In the genomic region with DNA sequence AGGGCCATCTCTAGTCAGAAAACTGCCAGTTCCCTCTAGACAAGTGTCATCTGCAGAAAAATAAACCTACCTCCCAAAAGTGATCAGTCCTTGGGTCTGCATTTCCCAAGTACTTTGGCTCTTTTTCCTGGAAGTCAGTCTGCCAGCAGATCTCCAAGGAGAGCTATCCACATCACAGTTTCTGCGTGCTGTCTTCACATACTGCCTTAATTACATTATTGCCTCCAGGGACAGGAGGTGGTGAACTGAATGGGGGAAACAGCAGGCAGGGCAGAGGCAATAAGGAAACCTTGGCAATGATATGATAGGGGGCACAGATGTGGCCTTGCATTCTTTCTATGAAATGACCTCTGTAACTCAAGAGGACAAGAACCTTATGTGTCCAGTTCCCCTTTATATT, we compare ENCODE assay signal across 23 cellular contexts.
"Had no signal": no experiment of that assay in that cellular context is flagged by ENCODE, and none has a peak within 500 bp of the region (broad histone marks: within the 10 kb centered on the region; RNA-seq: fewer than 3 reads in every experiment).

No MANE protein-coding gene starts in this region.

- H3K36me3 ChIP-seq: lower lobe of right lung, neural progenitor cell, prostate gland, right atrium auricular region, stomach, tibial artery had no signal

- H3K36me3 Mint-ChIP-seq: mesothelial cell of epicardium; naive thymus-derived CD4-positive, alpha-beta T cell; neural progenitor cell; type B pancreatic cell had no signal

- H3K4me1 Mint-ChIP-seq: naive thymus-derived CD4-positive, alpha-beta T cell had no signal

- H3K4me1 ChIP-seq: lower lobe of right lung, neural progenitor cell, parathyroid adenoma, prostate gland, right atrium auricular region, stomach, testis, tibial artery had no signal

- H3K9me3 Mint-ChIP-seq: mesothelial cell of epicardium, nephron, neural progenitor cell had no signal

- H3K27me3 ChIP-seq: dorsolateral prefrontal cortex, neural progenitor cell, right atrium auricular region, stomach, testis, tibial artery had no signal

- H3K27ac Mint-ChIP-seq: mesothelial cell of epicardium; naive thymus-derived CD4-positive, alpha-beta T cell; nephron; neural progenitor cell; type B pancreatic cell had no signal

- H3K4me2 ChIP-seq: neural progenitor cell, smooth muscle cell had no signal

- H3K27ac ChIP-seq: dorsolateral prefrontal cortex, lower lobe of right lung, neural progenitor cell, parathyroid adenoma, prostate gland, right atrium auricular region, stomach, testis, tibial artery had no signal

- ATAC-seq: left ventricle myocardium superior; lower lobe of right lung; mucosa of descending colon; naive thymus-derived CD4-positive, alpha-beta T cell; sciatic nerve had no signal

- H3K9me3 ChIP-seq: lower lobe of right lung, mucosa of descending colon, prostate gland, right atrium auricular region, stomach, testis, tibial artery had no signal

- H3K4me3 Mint-ChIP-seq: mesothelial cell of epicardium; naive thymus-derived CD4-positive, alpha-beta T cell; nephron; neural progenitor cell; type B pancreatic cell had no signal

- DNase-seq: dorsolateral prefrontal cortex; effector CD4-positive, alpha-beta T cell; left ventricle myocardium superior; lower lobe of right lung; mucosa of descending colon; naive thymus-derived CD4-positive, alpha-beta T cell; stimulated activated CD4-positive, alpha-beta T cell treated with anti-CD3 and anti-CD28 coated beads, Interleukin-12 subunit alpha, Interleukin-12 subunit beta, amount 100 ng/mL, for 4 hours; stimulated activated CD4-positive, alpha-beta T cell treated with anti-CD3 and anti-CD28 coated beads, Interleukin-1b, Interleukin-23, amount 100 ng/mL, for 48 hours; stimulated activated CD4-positive, alpha-beta T cell treated with anti-CD3 and anti-CD28 coated beads, Interleukin-4, amount 100 ng/mL, for 1 hour; stimulated activated CD8-positive, alpha-beta memory T cell treated with anti-CD3 and anti-CD28 coated beads, Interleukin-4, amount 100 ng/mL, for 48 hours; stimulated activated naive CD4-positive, alpha-beta T cell treated with Interleukin-2 at 50 U/mL for 16 hours; stomach; testis; tibial artery had no signal

- H3K4me3 ChIP-seq: dorsolateral prefrontal cortex, lower lobe of right lung, mucosa of descending colon, neural progenitor cell, prostate gland, right atrium auricular region, smooth muscle cell, stomach, testis, tibial artery had no signal

- H3K79me2 ChIP-seq: parathyroid adenoma had no signal

- H2AFZ ChIP-seq: neural progenitor cell, parathyroid adenoma had no signal

- H3K9ac ChIP-seq: neural progenitor cell, parathyroid adenoma had no signal
